In the genomic region with DNA sequence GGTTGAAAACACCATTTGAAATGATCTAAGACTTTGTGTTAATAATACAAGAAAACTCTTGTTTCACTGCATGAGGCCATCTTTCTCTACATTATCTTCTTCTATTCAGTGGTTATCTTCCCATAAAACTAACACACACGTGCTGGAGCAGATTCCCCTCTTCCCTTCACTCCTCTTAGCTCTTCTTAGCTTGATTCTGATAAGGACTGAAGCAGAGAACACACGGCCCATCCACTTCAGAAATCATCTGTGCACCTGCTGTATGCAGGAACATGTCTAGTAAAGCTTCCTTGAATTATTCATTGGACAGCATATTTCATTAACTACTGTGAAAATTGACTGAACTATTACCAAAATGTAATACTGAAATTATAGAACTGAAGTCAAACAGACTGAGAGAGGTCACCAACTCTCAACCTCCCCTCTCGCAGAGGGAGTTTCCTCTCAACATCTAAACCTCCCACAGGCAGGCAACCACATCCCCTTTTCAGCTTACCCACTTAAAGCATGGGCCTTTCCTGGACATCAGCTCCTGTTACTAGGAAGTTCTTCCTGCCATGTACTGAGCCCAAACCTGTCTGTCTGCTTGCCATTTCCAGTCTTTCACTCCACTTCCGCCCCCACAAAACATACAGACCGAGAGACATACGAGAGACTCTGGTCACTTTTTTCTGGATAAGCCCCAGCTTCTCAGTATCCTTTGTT, we compare ENCODE assay signal across 8 cellular contexts.
A peak's percentile ranks its signal among the peaks of the same experiment; 100 is the strongest.
DNase-seq lines count a peak whose midpoint lies in the region; ATAC-seq lines count a peak whose summit lies in the region.

No MANE protein-coding gene starts in this region.

- H3K27me3 Mint-ChIP-seq in naive thymus-derived CD4-positive, alpha-beta T cell: no peaks in the 10 kb centered on the region

- DNase-seq in GM19238 (ENCODE audit: insufficient read length, low spot score): peak; percentile 49
- DNase-seq in SKM-1 (lab: John Stamatoyannopoulos, UW; ENCODE audit: unreplicated experiment): peak; percentile 62
- peak in 7 of 9 donors; percentile 16 to 52 (median 45) for DNase-seq in naive thymus-derived CD4-positive, alpha-beta T cell
- DNase-seq in HK-2 (ENCODE audit: unreplicated experiment): no peak
- no peak for DNase-seq in effector CD4-positive, alpha-beta T cell
- no peak for DNase-seq in cardiac septum (ENCODE audit: low spot score)
- no peak for DNase-seq in kidney glomerular epithelial cell (lab: John Stamatoyannopoulos, UW)

- no peak overlapping the region for H3K4me3 ChIP-seq in naive thymus-derived CD4-positive, alpha-beta T cell (ENCODE audit: low read length)

- no peaks in the 10 kb centered on the region for H3K9me3 ChIP-seq in naive thymus-derived CD4-positive, alpha-beta T cell (ENCODE audit: control insufficient read depth in 2 of 3, low read length in 3 of 3)

- H3K4me1 Mint-ChIP-seq in naive thymus-derived CD4-positive, alpha-beta T cell: peaks cover 11 to 34% (median 29%) of the 10 kb centered on the region in 7 donors

- peak; percentile 94 for ATAC-seq in HG02938 (IDR thresholded peaks at IDR 0.05; ENCODE audit: unreplicated experiment)
- peak; percentile 89 for ATAC-seq in naive thymus-derived CD4-positive, alpha-beta T cell

- H3K36me3 Mint-ChIP-seq in naive thymus-derived CD4-positive, alpha-beta T cell: peaks cover 0 to 33% (median 7%) of the 10 kb centered on the region in 5 donors

- H3K27ac Mint-ChIP-seq in naive thymus-derived CD4-positive, alpha-beta T cell: peak overlapping the region; percentile 78 to 93 (median 84)

- H3K9me3 Mint-ChIP-seq in naive thymus-derived CD4-positive, alpha-beta T cell: peaks cover 0 to 6% (median 0%) of the 10 kb centered on the region in 11 donors

- H3K27ac ChIP-seq in naive thymus-derived CD4-positive, alpha-beta T cell (ENCODE audit: low read depth, low read length): no peak overlapping the region

- H3K36me3 ChIP-seq in naive thymus-derived CD4-positive, alpha-beta T cell (ENCODE audit: control insufficient read depth in 2 of 3, insufficient read depth in 3 of 3, low read length in 3 of 3): no peaks in the 10 kb centered on the region

- peaks cover 13 to 25% of the 10 kb centered on the region in 2 donors for H3K4me1 ChIP-seq in naive thymus-derived CD4-positive, alpha-beta T cell (ENCODE audit: control insufficient read depth in 2 of 2, insufficient read depth in 2 of 2, low read length in 2 of 2)

- POLR2A ChIA-PET in naive thymus-derived CD4-positive, alpha-beta T cell (lab: Charles Lee): interaction anchor here (0.6 to 0.9 kb wide), 3 partner anchors 64 to 525 kb away, joined by 3 to 4 read pairs (median 4); no protein-coding TSS in a partner anchor

- CTCF ChIA-PET in naive thymus-derived CD4-positive, alpha-beta T cell (lab: Charles Lee): no interaction called here

- H3K4me3 Mint-ChIP-seq in naive thymus-derived CD4-positive, alpha-beta T cell: peak overlapping the region; percentile 37 to 80 (median 64)

- intact Hi-C loops in naive thymus-derived CD4-positive, alpha-beta T cell (cut with micrococcal nuclease): loop anchor here (1.0 to 10.0 kb wide), 3 partner anchors 9 to 217 kb away; partner anchors contain the start of gene GJB2 (in 1 of the 2)
- intact Hi-C loops in cardiac septum (cut with DNase I): no loop called here

- H3K27me3 ChIP-seq in naive thymus-derived CD4-positive, alpha-beta T cell (ENCODE audit: control insufficient read depth in 2 of 2, insufficient read depth in 2 of 2, low read length in 2 of 2): no peaks in the 10 kb centered on the region

Comparison
In these comparisons a context has a peak if more than half of its experiments do, and no peak if none do; other contexts are left out.
1. DNase-seq: peak in GM19238 (single experiment), SKM-1 (single experiment) and naive thymus-derived CD4-positive, alpha-beta T cell (7 of 9); none in HK-2 (single experiment), effector CD4-positive, alpha-beta T cell (single experiment), cardiac septum (single experiment) and kidney glomerular epithelial cell (single experiment).